Comparison of ENCODE assay signal across 1 cellular context in the genomic region with DNA sequence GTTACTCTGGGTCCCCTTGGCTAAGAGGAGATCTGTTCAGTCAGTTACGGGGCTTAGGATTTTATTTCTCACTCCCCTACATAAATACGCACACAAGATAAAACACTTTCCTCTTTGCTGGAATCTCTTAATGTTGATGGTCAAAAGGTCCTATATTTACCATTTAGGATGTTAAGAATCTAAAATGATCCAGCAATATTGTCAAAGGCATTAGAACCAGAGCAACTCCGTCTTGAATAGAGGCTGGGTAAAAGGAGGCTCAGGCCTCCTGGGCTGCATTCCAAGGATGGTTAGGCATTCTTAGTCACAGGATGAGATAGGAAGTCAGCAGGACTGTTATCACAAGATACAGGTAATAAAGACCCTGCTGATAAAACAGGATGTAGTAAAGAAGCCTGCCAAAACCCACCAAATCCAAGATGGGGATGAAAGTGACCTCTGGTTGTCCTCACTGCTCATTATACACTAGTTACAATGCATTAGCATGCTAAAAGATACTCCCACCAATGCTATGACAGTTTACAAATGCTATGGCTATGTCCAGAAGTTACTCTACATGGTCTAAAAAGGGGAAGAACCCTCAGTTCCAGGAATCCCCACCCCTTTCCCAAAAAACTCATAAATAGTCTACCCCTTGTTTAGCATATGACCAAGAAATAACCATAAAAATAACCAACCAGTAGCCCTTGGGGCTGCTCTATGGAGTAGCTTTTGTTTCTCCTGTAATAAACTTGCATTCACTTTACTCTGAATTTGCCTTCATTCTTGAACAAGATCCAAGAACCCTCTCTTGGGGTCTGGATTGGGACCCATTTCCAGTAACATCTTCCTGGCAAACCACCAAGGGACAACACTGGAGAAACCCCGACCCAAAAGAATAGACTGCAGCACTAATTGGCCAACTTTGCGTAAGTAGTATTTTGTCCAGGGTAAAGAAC.
TF ChIP-seq lines count a peak whose summit lies in the region.

No MANE protein-coding gene starts in this region.

TF ChIP-seq in K562, 482 proteins besides CTCF, POLR2A, EP300 and RAD21 (continued from another document and continues in another):
- TF ChIP-seq ID3 (CRISPR knock-in tag; IDR thresholded peaks at IDR 0.05) (0 out of 2 replicates have a peak, but pooled peaks have one; percentile 42), ID3 (tag; IDR thresholded peaks at IDR 0.05) (peak; percentile 76; the same call in 1 of the 2 replicates), ZNF175 (CRISPR knock-in tag; IDR thresholded peaks at IDR 0.05; ENCODE audit: low read depth) (peak; percentile 92), TAL1 (IDR thresholded peaks at IDR 0.05) (peak; percentile 43), PHF20 (IDR thresholded peaks at IDR 0.05; ENCODE audit: partially characterized antibody) (no peak), TEAD2 (tag; IDR thresholded peaks at IDR 0.05) (peak; percentile 78), SOX6 (IDR thresholded peaks at IDR 0.05) (peak; percentile 85), ZNF311 (CRISPR knock-in tag; IDR thresholded peaks at IDR 0.05) (peak; percentile 87), SRSF9 (IDR thresholded peaks at IDR 0.05; ENCODE audit: borderline replicate concordance, low read depth, low read length) (no peak), ZNF764 (CRISPR knock-in tag; IDR thresholded peaks at IDR 0.05; ENCODE audit: low read depth) (no peak), CHAMP1 (IDR thresholded peaks at IDR 0.05) (peak; percentile 85), PTRF (tag; IDR thresholded peaks at IDR 0.05) (peak; percentile 66; the same call in 1 of the 2 replicates), ZNF444 (CRISPR knock-in tag; IDR thresholded peaks at IDR 0.05) (no peak), ZNF695 (CRISPR knock-in tag; IDR thresholded peaks at IDR 0.05) (no peak), PATZ1 (CRISPR knock-in tag; IDR thresholded peaks at IDR 0.05; ENCODE audit: borderline replicate concordance) (peak; percentile 44; the same call in 1 of the 2 replicates), ETV5 (CRISPR knock-in tag; IDR thresholded peaks at IDR 0.05; ENCODE audit: low read depth) (peak; percentile 77), ZNF3 (CRISPR knock-in tag; IDR thresholded peaks at IDR 0.05) (peak; percentile 66), HMG20B (CRISPR knock-in tag; IDR thresholded peaks at IDR 0.05) (no peak), ZKSCAN1 (IDR thresholded peaks at IDR 0.05; ENCODE audit: low read depth, low read length) (no peak; the same call in 1 of the 2 replicates), NR3C1 (CRISPR knock-in tag; IDR thresholded peaks at IDR 0.05) (no peak), PML (IDR thresholded peaks at IDR 0.05; ENCODE audit: low read length) (peak; percentile 16; the same call in 1 of the 2 replicates)
- TF ChIP-seq, protein P1, sequence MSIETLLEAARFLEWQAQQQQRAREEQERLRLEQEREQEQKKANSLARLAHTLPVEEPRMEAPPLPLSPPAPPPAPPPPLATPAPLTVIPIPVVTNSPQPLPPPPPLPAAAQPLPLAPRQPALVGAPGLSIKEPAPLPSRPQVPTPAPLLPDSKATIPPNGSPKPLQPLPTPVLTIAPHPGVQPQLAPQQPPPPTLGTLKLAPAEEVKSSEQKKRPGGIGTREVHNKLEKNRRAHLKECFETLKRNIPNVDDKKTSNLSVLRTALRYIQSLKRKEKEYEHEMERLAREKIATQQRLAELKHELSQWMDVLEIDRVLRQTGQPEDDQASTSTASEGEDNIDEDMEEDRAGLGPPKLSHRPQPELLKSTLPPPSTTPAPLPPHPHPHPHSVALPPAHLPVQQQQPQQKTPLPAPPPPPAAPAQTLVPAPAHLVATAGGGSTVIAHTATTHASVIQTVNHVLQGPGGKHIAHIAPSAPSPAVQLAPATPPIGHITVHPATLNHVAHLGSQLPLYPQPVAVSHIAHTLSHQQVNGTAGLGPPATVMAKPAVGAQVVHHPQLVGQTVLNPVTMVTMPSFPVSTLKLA (conservative IDR thresholded peaks at IDR 0.05) = peak; percentile 27 to 49; a peak in 1 of 4 replicates
- TF ChIP-seq, protein P2, sequence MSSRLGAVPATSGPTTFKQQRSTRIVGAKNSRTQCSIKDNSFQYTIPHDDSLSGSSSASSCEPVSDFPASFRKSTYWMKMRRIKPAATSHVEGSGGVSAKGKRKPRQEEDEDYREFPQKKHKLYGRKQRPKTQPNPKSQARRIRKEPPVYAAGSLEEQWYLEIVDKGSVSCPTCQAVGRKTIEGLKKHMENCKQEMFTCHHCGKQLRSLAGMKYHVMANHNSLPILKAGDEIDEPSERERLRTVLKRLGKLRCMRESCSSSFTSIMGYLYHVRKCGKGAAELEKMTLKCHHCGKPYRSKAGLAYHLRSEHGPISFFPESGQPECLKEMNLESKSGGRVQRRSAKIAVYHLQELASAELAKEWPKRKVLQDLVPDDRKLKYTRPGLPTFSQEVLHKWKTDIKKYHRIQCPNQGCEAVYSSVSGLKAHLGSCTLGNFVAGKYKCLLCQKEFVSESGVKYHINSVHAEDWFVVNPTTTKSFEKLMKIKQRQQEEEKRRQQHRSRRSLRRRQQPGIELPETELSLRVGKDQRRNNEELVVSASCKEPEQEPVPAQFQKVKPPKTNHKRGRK (tag; IDR thresholded peaks at IDR 0.05) = no peak
- TF ChIP-seq, protein P3, sequence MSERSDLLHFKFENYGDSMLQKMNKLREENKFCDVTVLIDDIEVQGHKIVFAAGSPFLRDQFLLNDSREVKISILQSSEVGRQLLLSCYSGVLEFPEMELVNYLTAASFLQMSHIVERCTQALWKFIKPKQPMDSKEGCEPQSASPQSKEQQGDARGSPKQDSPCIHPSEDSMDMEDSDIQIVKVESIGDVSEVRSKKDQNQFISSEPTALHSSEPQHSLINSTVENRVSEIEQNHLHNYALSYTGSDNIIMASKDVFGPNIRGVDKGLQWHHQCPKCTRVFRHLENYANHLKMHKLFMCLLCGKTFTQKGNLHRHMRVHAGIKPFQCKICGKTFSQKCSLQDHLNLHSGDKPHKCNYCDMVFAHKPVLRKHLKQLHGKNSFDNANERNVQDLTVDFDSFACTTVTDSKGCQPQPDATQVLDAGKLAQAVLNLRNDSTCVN (CRISPR knock-in tag; IDR thresholded peaks at IDR 0.05) = 0 out of 2 replicates have a peak, but pooled peaks have one; percentile 4
- TF ChIP-seq, protein P4, sequence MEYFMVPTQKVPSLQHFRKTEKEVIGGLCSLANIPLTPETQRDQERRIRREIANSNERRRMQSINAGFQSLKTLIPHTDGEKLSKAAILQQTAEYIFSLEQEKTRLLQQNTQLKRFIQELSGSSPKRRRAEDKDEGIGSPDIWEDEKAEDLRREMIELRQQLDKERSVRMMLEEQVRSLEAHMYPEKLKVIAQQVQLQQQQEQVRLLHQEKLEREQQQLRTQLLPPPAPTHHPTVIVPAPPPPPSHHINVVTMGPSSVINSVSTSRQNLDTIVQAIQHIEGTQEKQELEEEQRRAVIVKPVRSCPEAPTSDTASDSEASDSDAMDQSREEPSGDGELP (CRISPR knock-in tag; IDR thresholded peaks at IDR 0.05; ENCODE audit: borderline replicate concordance) = no peak
- TF ChIP-seq, protein P5, sequence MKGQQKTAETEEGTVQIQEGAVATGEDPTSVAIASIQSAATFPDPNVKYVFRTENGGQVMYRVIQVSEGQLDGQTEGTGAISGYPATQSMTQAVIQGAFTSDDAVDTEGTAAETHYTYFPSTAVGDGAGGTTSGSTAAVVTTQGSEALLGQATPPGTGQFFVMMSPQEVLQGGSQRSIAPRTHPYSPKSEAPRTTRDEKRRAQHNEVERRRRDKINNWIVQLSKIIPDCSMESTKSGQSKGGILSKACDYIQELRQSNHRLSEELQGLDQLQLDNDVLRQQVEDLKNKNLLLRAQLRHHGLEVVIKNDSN (CRISPR knock-in tag; IDR thresholded peaks at IDR 0.05) = no peak
- TF ChIP-seq, protein P6, sequence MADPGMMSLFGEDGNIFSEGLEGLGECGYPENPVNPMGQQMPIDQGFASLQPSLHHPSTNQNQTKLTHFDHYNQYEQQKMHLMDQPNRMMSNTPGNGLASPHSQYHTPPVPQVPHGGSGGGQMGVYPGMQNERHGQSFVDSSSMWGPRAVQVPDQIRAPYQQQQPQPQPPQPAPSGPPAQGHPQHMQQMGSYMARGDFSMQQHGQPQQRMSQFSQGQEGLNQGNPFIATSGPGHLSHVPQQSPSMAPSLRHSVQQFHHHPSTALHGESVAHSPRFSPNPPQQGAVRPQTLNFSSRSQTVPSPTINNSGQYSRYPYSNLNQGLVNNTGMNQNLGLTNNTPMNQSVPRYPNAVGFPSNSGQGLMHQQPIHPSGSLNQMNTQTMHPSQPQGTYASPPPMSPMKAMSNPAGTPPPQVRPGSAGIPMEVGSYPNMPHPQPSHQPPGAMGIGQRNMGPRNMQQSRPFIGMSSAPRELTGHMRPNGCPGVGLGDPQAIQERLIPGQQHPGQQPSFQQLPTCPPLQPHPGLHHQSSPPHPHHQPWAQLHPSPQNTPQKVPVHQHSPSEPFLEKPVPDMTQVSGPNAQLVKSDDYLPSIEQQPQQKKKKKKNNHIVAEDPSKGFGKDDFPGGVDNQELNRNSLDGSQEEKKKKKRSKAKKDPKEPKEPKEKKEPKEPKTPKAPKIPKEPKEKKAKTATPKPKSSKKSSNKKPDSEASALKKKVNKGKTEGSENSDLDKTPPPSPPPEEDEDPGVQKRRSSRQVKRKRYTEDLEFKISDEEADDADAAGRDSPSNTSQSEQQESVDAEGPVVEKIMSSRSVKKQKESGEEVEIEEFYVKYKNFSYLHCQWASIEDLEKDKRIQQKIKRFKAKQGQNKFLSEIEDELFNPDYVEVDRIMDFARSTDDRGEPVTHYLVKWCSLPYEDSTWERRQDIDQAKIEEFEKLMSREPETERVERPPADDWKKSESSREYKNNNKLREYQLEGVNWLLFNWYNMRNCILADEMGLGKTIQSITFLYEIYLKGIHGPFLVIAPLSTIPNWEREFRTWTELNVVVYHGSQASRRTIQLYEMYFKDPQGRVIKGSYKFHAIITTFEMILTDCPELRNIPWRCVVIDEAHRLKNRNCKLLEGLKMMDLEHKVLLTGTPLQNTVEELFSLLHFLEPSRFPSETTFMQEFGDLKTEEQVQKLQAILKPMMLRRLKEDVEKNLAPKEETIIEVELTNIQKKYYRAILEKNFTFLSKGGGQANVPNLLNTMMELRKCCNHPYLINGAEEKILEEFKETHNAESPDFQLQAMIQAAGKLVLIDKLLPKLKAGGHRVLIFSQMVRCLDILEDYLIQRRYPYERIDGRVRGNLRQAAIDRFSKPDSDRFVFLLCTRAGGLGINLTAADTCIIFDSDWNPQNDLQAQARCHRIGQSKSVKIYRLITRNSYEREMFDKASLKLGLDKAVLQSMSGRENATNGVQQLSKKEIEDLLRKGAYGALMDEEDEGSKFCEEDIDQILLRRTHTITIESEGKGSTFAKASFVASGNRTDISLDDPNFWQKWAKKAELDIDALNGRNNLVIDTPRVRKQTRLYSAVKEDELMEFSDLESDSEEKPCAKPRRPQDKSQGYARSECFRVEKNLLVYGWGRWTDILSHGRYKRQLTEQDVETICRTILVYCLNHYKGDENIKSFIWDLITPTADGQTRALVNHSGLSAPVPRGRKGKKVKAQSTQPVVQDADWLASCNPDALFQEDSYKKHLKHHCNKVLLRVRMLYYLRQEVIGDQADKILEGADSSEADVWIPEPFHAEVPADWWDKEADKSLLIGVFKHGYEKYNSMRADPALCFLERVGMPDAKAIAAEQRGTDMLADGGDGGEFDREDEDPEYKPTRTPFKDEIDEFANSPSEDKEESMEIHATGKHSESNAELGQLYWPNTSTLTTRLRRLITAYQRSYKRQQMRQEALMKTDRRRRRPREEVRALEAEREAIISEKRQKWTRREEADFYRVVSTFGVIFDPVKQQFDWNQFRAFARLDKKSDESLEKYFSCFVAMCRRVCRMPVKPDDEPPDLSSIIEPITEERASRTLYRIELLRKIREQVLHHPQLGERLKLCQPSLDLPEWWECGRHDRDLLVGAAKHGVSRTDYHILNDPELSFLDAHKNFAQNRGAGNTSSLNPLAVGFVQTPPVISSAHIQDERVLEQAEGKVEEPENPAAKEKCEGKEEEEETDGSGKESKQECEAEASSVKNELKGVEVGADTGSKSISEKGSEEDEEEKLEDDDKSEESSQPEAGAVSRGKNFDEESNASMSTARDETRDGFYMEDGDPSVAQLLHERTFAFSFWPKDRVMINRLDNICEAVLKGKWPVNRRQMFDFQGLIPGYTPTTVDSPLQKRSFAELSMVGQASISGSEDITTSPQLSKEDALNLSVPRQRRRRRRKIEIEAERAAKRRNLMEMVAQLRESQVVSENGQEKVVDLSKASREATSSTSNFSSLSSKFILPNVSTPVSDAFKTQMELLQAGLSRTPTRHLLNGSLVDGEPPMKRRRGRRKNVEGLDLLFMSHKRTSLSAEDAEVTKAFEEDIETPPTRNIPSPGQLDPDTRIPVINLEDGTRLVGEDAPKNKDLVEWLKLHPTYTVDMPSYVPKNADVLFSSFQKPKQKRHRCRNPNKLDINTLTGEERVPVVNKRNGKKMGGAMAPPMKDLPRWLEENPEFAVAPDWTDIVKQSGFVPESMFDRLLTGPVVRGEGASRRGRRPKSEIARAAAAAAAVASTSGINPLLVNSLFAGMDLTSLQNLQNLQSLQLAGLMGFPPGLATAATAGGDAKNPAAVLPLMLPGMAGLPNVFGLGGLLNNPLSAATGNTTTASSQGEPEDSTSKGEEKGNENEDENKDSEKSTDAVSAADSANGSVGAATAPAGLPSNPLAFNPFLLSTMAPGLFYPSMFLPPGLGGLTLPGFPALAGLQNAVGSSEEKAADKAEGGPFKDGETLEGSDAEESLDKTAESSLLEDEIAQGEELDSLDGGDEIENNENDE (IDR thresholded peaks at IDR 0.05; ENCODE audit: low read depth, low read length) = no peak
